Comparison of ENCODE assay signal across 2 cellular contexts in genomic region chr9:78001946-78002731, GRCh38.
TF ChIP-seq lines count a peak whose summit lies in the region.

No MANE protein-coding gene starts in this region.

TF ChIP-seq in HepG2, 621 proteins besides CTCF, POLR2A, EP300 and RAD21 (continued from another document and continues in another):
- TF ChIP-seq, protein P1, sequence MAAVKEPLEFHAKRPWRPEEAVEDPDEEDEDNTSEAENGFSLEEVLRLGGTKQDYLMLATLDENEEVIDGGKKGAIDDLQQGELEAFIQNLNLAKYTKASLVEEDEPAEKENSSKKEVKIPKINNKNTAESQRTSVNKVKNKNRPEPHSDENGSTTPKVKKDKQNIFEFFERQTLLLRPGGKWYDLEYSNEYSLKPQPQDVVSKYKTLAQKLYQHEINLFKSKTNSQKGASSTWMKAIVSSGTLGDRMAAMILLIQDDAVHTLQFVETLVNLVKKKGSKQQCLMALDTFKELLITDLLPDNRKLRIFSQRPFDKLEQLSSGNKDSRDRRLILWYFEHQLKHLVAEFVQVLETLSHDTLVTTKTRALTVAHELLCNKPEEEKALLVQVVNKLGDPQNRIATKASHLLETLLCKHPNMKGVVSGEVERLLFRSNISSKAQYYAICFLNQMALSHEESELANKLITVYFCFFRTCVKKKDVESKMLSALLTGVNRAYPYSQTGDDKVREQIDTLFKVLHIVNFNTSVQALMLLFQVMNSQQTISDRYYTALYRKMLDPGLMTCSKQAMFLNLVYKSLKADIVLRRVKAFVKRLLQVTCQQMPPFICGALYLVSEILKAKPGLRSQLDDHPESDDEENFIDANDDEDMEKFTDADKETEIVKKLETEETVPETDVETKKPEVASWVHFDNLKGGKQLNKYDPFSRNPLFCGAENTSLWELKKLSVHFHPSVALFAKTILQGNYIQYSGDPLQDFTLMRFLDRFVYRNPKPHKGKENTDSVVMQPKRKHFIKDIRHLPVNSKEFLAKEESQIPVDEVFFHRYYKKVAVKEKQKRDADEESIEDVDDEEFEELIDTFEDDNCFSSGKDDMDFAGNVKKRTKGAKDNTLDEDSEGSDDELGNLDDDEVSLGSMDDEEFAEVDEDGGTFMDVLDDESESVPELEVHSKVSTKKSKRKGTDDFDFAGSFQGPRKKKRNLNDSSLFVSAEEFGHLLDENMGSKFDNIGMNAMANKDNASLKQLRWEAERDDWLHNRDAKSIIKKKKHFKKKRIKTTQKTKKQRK (IDR thresholded peaks at IDR 0.05; ENCODE audit: low read length) = no peak
- TF ChIP-seq ZNF589 (CRISPR knock-in tag; conservative IDR thresholded peaks at IDR 0.05) (no peak), KLF6 (CRISPR knock-in tag; IDR thresholded peaks at IDR 0.05) (no peak), HMG20A (CRISPR knock-in tag; IDR thresholded peaks at IDR 0.05; ENCODE audit: borderline replicate concordance) (peak; percentile 57; the same call in 1 of the 2 replicates), ZNF367 (CRISPR knock-in tag; IDR thresholded peaks at IDR 0.05; ENCODE audit: borderline replicate concordance) (no peak), SOX5 (CRISPR knock-in tag; IDR thresholded peaks at IDR 0.05; ENCODE audit: borderline replicate concordance) (0 out of 2 replicates have a peak, but pooled peaks have one; percentile 24), ZNF12 (CRISPR knock-in tag; IDR thresholded peaks at IDR 0.05) (no peak), NR2F6 (IDR thresholded peaks at IDR 0.05) (peak; percentile 66), NR2F6 (CRISPR knock-in tag; IDR thresholded peaks at IDR 0.05) (no peak), SOX6 (IDR thresholded peaks at IDR 0.05) (no peak), SOX6 (CRISPR knock-in tag; IDR thresholded peaks at IDR 0.05) (0 out of 2 replicates have a peak, but pooled peaks have one; percentile 16), NR2F1 (CRISPR knock-in tag; IDR thresholded peaks at IDR 0.05) (0 out of 4 replicates have a peak, but pooled peaks of 1 of the 2 experiments have one; percentile 21), LBX2 (CRISPR knock-in tag; IDR thresholded peaks at IDR 0.05; ENCODE audit: borderline replicate concordance) (no peak), ATAD3A (CRISPR knock-in tag; IDR thresholded peaks at IDR 0.05) (no peak), SOX13 (IDR thresholded peaks at IDR 0.05) (no peak), SOX13 (CRISPR knock-in tag; conservative IDR thresholded peaks at IDR 0.05 in 1 of 2, IDR thresholded peaks at IDR 0.05 in 1 of 2) (peak in 1 of 2 experiments; percentile 49; a peak in 1 of 4 replicates), CENPX (CRISPR knock-in tag; IDR thresholded peaks at IDR 0.05) (no peak), SAP130 (CRISPR knock-in tag; IDR thresholded peaks at IDR 0.05; ENCODE audit: low read depth) (peak; percentile 20; the same call in 1 of the 2 replicates), ARID5B (CRISPR knock-in tag; IDR thresholded peaks at IDR 0.05) (peak; percentile 58), ZNF720 (CRISPR knock-in tag; IDR thresholded peaks at IDR 0.05) (no peak)
- TF ChIP-seq, protein P2, sequence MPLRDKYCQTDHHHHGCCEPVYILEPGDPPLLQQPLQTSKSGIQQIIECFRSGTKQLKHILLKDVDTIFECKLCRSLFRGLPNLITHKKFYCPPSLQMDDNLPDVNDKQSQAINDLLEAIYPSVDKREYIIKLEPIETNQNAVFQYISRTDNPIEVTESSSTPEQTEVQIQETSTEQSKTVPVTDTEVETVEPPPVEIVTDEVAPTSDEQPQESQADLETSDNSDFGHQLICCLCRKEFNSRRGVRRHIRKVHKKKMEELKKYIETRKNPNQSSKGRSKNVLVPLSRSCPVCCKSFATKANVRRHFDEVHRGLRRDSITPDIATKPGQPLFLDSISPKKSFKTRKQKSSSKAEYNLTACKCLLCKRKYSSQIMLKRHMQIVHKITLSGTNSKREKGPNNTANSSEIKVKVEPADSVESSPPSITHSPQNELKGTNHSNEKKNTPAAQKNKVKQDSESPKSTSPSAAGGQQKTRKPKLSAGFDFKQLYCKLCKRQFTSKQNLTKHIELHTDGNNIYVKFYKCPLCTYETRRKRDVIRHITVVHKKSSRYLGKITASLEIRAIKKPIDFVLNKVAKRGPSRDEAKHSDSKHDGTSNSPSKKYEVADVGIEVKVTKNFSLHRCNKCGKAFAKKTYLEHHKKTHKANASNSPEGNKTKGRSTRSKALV (CRISPR knock-in tag; IDR thresholded peaks at IDR 0.05) = no peak
- TF ChIP-seq, protein P3, sequence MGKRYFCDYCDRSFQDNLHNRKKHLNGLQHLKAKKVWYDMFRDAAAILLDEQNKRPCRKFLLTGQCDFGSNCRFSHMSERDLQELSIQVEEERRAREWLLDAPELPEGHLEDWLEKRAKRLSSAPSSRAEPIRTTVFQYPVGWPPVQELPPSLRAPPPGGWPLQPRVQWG (CRISPR knock-in tag; IDR thresholded peaks at IDR 0.05; ENCODE audit: borderline replicate concordance, low read depth) = no peak

TF ChIP-seq in SK-N-SH, 30 proteins besides CTCF, POLR2A, EP300 and RAD21 (continued from another document):
- TF ChIP-seq, protein P4, sequence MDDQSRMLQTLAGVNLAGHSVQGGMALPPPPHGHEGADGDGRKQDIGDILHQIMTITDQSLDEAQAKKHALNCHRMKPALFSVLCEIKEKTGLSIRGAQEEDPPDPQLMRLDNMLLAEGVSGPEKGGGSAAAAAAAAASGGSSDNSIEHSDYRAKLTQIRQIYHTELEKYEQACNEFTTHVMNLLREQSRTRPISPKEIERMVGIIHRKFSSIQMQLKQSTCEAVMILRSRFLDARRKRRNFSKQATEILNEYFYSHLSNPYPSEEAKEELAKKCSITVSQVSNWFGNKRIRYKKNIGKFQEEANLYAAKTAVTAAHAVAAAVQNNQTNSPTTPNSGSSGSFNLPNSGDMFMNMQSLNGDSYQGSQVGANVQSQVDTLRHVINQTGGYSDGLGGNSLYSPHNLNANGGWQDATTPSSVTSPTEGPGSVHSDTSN (IDR thresholded peaks at IDR 0.05) = peak; percentile 57; the same call in 1 of the 2 replicates
- no peak for TF ChIP-seq TAF1 (IDR thresholded peaks at IDR 0.05; ENCODE audit: borderline replicate concordance, low read depth, low read length)
- no peak for TF ChIP-seq GABPA (IDR thresholded peaks at IDR 0.05; ENCODE audit: low read depth)
- TF ChIP-seq POLR2AphosphoS5 (IDR thresholded peaks at IDR 0.05; ENCODE audit: low read depth, low read length) = no peak
- no peak for TF ChIP-seq RCOR1 (IDR thresholded peaks at IDR 0.05; ENCODE audit: low read length)
- TF ChIP-seq, protein P5, sequence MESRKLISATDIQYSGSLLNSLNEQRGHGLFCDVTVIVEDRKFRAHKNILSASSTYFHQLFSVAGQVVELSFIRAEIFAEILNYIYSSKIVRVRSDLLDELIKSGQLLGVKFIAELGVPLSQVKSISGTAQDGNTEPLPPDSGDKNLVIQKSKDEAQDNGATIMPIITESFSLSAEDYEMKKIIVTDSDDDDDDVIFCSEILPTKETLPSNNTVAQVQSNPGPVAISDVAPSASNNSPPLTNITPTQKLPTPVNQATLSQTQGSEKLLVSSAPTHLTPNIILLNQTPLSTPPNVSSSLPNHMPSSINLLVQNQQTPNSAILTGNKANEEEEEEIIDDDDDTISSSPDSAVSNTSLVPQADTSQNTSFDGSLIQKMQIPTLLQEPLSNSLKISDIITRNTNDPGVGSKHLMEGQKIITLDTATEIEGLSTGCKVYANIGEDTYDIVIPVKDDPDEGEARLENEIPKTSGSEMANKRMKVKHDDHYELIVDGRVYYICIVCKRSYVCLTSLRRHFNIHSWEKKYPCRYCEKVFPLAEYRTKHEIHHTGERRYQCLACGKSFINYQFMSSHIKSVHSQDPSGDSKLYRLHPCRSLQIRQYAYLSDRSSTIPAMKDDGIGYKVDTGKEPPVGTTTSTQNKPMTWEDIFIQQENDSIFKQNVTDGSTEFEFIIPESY (IDR thresholded peaks at IDR 0.05; ENCODE audit: borderline replicate concordance, low read depth) = no peak
- TF ChIP-seq NRF1 (IDR thresholded peaks at IDR 0.05; ENCODE audit: low read depth, low read length) = no peak
- no peak for TF ChIP-seq FOXJ3 (CRISPR knock-in tag; IDR thresholded peaks at IDR 0.05)
- peak; percentile 39; the same call in 1 of the 2 replicates for TF ChIP-seq FOSL2 (IDR thresholded peaks at IDR 0.05; ENCODE audit: borderline replicate concordance, low read depth)
- TF ChIP-seq GATA2 (CRISPR knock-in tag; IDR thresholded peaks at IDR 0.05) = no peak
- TF ChIP-seq, protein P6, sequence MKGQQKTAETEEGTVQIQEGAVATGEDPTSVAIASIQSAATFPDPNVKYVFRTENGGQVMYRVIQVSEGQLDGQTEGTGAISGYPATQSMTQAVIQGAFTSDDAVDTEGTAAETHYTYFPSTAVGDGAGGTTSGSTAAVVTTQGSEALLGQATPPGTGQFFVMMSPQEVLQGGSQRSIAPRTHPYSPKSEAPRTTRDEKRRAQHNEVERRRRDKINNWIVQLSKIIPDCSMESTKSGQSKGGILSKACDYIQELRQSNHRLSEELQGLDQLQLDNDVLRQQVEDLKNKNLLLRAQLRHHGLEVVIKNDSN (IDR thresholded peaks at IDR 0.05; ENCODE audit: borderline replicate concordance, low read depth) = no peak
- no peak for TF ChIP-seq MXI1 (IDR thresholded peaks at IDR 0.05; ENCODE audit: low read depth, low read length)
- TF ChIP-seq IRF3 (IDR thresholded peaks at IDR 0.05; ENCODE audit: low read depth, low read length) = no peak
- no peak for TF ChIP-seq EZH2phosphoT487 (IDR thresholded peaks at IDR 0.05; ENCODE audit: borderline replicate concordance, low read depth)
- TF ChIP-seq TCF12 (IDR thresholded peaks at IDR 0.05) = peak; percentile 26; the same call in 1 of the 2 replicates
- no peak for TF ChIP-seq ELF1 (IDR thresholded peaks at IDR 0.05)
- no peak for TF ChIP-seq CHD2 (IDR thresholded peaks at IDR 0.05; ENCODE audit: low read length, partially characterized antibody)
- TF ChIP-seq MAX (IDR thresholded peaks at IDR 0.05; ENCODE audit: low read depth) = no peak
- no peak for TF ChIP-seq MEF2A (IDR thresholded peaks at IDR 0.05; ENCODE audit: borderline replicate concordance, low read depth)
- TF ChIP-seq, protein P7, sequence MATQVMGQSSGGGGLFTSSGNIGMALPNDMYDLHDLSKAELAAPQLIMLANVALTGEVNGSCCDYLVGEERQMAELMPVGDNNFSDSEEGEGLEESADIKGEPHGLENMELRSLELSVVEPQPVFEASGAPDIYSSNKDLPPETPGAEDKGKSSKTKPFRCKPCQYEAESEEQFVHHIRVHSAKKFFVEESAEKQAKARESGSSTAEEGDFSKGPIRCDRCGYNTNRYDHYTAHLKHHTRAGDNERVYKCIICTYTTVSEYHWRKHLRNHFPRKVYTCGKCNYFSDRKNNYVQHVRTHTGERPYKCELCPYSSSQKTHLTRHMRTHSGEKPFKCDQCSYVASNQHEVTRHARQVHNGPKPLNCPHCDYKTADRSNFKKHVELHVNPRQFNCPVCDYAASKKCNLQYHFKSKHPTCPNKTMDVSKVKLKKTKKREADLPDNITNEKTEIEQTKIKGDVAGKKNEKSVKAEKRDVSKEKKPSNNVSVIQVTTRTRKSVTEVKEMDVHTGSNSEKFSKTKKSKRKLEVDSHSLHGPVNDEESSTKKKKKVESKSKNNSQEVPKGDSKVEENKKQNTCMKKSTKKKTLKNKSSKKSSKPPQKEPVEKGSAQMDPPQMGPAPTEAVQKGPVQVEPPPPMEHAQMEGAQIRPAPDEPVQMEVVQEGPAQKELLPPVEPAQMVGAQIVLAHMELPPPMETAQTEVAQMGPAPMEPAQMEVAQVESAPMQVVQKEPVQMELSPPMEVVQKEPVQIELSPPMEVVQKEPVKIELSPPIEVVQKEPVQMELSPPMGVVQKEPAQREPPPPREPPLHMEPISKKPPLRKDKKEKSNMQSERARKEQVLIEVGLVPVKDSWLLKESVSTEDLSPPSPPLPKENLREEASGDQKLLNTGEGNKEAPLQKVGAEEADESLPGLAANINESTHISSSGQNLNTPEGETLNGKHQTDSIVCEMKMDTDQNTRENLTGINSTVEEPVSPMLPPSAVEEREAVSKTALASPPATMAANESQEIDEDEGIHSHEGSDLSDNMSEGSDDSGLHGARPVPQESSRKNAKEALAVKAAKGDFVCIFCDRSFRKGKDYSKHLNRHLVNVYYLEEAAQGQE (IDR thresholded peaks at IDR 0.05; ENCODE audit: low read depth, low read length) = no peak
- TF ChIP-seq, protein P8, sequence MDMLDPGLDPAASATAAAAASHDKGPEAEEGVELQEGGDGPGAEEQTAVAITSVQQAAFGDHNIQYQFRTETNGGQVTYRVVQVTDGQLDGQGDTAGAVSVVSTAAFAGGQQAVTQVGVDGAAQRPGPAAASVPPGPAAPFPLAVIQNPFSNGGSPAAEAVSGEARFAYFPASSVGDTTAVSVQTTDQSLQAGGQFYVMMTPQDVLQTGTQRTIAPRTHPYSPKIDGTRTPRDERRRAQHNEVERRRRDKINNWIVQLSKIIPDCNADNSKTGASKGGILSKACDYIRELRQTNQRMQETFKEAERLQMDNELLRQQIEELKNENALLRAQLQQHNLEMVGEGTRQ (IDR thresholded peaks at IDR 0.05; ENCODE audit: borderline replicate concordance, low read depth, low read length) = no peak
- no peak for TF ChIP-seq SMC3 (IDR thresholded peaks at IDR 0.05; ENCODE audit: low read depth, low read length)
- TF ChIP-seq FOXM1 (IDR thresholded peaks at IDR 0.05; ENCODE audit: low read depth) = no peak
- no peak for TF ChIP-seq RFX5 (IDR thresholded peaks at IDR 0.05; ENCODE audit: low read length)
- TF ChIP-seq NFIC (IDR thresholded peaks at IDR 0.05; ENCODE audit: borderline replicate concordance) = 0 out of 2 replicates have a peak, but pooled peaks have one; percentile 14
- peak; percentile 57 for TF ChIP-seq JUND (IDR thresholded peaks at IDR 0.05)
- no peak for TF ChIP-seq TEAD4 (IDR thresholded peaks at IDR 0.05; ENCODE audit: borderline replicate concordance, insufficient read depth)
- TF ChIP-seq RXRA (IDR thresholded peaks at IDR 0.05; ENCODE audit: borderline replicate concordance, low read depth) = no peak
- TF ChIP-seq YY1 (IDR thresholded peaks at IDR 0.05; ENCODE audit: low read depth) = no peak
